In genomic region chr6:112043032-112044007, GRCh38 we compare ENCODE assay signal across 8 cellular contexts. TPM values are rescaled to one million over a fixed set of nuclear protein-coding genes. Genes with fewer than 3 reads are reported as not detected.
A peak's percentile ranks its signal among the peaks of the same experiment; 100 is the strongest.
DNase-seq lines count a peak whose midpoint lies in the region; ATAC-seq and TF ChIP-seq lines count a peak whose summit lies in the region.

No MANE protein-coding gene starts in this region.

- ATAC-seq in GM18907 (IDR thresholded peaks at IDR 0.05; ENCODE audit: unreplicated experiment): peak; percentile 95
- peak; percentile 93 for ATAC-seq in HG03196 (IDR thresholded peaks at IDR 0.05; ENCODE audit: unreplicated experiment)
- ATAC-seq in WTC11: peak; percentile 99

- no peaks in the 10 kb centered on the region for H3K27me3 ChIP-seq in spleen (replicated peaks in 1 of 7)

- H3K27ac ChIP-seq in caudate nucleus (ENCODE audit: low read depth, low read length) (peak overlapping the region; percentile 89), spleen (peak overlapping the region; percentile 73 to 92 (median 88))

- 0 out of 2 replicates have a peak, but pooled peaks cover 3% of the 10 kb centered on the region for H3K36me3 Mint-ChIP-seq in WTC11

- no peaks in the 10 kb centered on the region for H3K9me3 ChIP-seq in spleen

- H3K4me3 Mint-ChIP-seq in WTC11: peak overlapping the region; percentile 93

- H3K27me3 Mint-ChIP-seq in WTC11 (ENCODE audit: low read depth): no peaks in the 10 kb centered on the region

- no peaks in the 10 kb centered on the region for H3K36me3 ChIP-seq in spleen

- peak in 1 of 3 donors; percentile 66 for TF ChIP-seq POLR2A in spleen (IDR thresholded peaks at IDR 0.05)

- H3K4me3 ChIP-seq in spleen: peak overlapping the region; percentile 48 to 76 (median 56)

- peaks cover 0 to 13% (median 3%) of the 10 kb centered on the region in 6 donors for H3K4me1 ChIP-seq in spleen

- peak overlapping the region; percentile 99 for H3K27ac Mint-ChIP-seq in WTC11

- peak; percentile 92 for TF ChIP-seq CTCF in WTC11 (IDR thresholded peaks at IDR 0.05)
- TF ChIP-seq CTCF in spleen (IDR thresholded peaks at IDR 0.05 in 8 of 11, conservative IDR thresholded peaks at IDR 0.05 in 3 of 11): peak; percentile 88 to 99 (median 95)

- POLR2A ChIA-PET in WTC11 (lab: Charles Lee): interaction anchor here (0.6 to 0.8 kb wide), 4 partner anchors 290 to 772 kb away, joined by 3 to 6 read pairs (median 4); no protein-coding TSS in a partner anchor

- peaks cover 4% of the 10 kb centered on the region; the same call in 1 of the 2 replicates for H3K9me3 Mint-ChIP-seq in WTC11

- intact Hi-C loops in spleen (cut with DNase I; ENCODE audit: low total_unique reads): loop anchor here (5.0 to 10.0 kb wide), 2 partner anchors 331 to 779 kb away; no protein-coding TSS in a partner anchor

- DNase-seq in AG08395 (ENCODE audit: low spot score): peak; percentile 87
- peak; percentile 86 for DNase-seq in NCI-H2227 treated with DMSO at 0.1 percent for 48 hours (lab: John Stamatoyannopoulos, UW)
- peak; percentile 97 for DNase-seq in WTC11 (ENCODE audit: low spot score)
- peak in 60 of 61 donors; percentile 9 to 93 (median 78) for DNase-seq in caudate nucleus (lab: John Stamatoyannopoulos, UW)
- peak; percentile 94 for DNase-seq in inferior parietal cortex (ENCODE audit: extremely low spot score)
- DNase-seq in spleen: peak; percentile 97

- CTCF ChIA-PET in WTC11 (lab: Charles Lee): interaction anchor here (0.5 to 1.1 kb wide), 40 partner anchors 9 to 1015 kb away, joined by 3 to 16 read pairs (median 4); partner anchors contain the start of genes FAM229B, FYN, TRAF3IP2 and TUBE1

- H3K4me1 Mint-ChIP-seq in WTC11: peaks cover 8% of the 10 kb centered on the region

- WGBS in spleen, 5 donors: 0 to 1% (median 0%) methylated on average over 30 to 36 of the region's 36 CpGs

TF ChIP-seq in WTC11, 78 proteins besides CTCF, POLR2A, EP300 and RAD21:
- TF ChIP-seq MAX (CRISPR knock-in tag; IDR thresholded peaks at IDR 0.05): 0 out of 2 replicates have a peak, but pooled peaks have one; percentile 22
- peak; percentile 22; the same call in 1 of the 2 replicates for TF ChIP-seq HMGXB4 (CRISPR knock-in tag; IDR thresholded peaks at IDR 0.05)
- TF ChIP-seq MYBL2 (CRISPR knock-in tag; IDR thresholded peaks at IDR 0.05): no peak
- no peak for TF ChIP-seq SP1 (CRISPR knock-in tag; conservative IDR thresholded peaks at IDR 0.05)
- TF ChIP-seq CREM (CRISPR knock-in tag; IDR thresholded peaks at IDR 0.05): 0 out of 2 replicates have a peak, but pooled peaks have one; percentile 23
- TF ChIP-seq FOXP1 (CRISPR knock-in tag; IDR thresholded peaks at IDR 0.05; ENCODE audit: borderline replicate concordance): no peak
- TF ChIP-seq AFF4 (CRISPR knock-in tag; IDR thresholded peaks at IDR 0.05; ENCODE audit: borderline replicate concordance): 0 out of 2 replicates have a peak, but pooled peaks have one; percentile 34
TF ChIP-seq in WTC11: peak in this region for 4.

RNA-seq across cellular contexts. Expression of gene CCN6, which starts 10.6 kb away (rescaled TPM):
- total RNA-seq in WTC11 (2021): not detected in 3 replicates
- total RNA-seq in spleen: not detected
- under 1 TPM in 1 of 3 donors, not detected in 2; 0.03 TPM for polyA plus RNA-seq in spleen

RNA-seq across cellular contexts. Expression of gene TUBE1, which starts 44.0 kb away (rescaled TPM):
- total RNA-seq in WTC11 (2021) (15.7 to 17.4 TPM (median 16.9 TPM) in 3 replicates), spleen (10 to 100 TPM; 12.4 to 35.1 (median 16.8) TPM)
- polyA plus RNA-seq in spleen: 10 to 100 TPM in 1 of 3 donors, 1 to 10 TPM in 2; 8.8 to 11.0 (median 9.6) TPM

RNA-seq across cellular contexts. Expression of gene FAM229B, which starts 44.1 kb away (rescaled TPM):
- total RNA-seq in WTC11 (2021): 19.7 to 26.4 TPM (median 20.0 TPM) in 3 replicates
- total RNA-seq in spleen: 1 to 10 TPM; 1.9 to 7.8 (median 3.6) TPM
- polyA plus RNA-seq in spleen: 1 to 10 TPM; 7.8 to 7.9 (median 7.9) TPM

Comparison
In these comparisons a context has a peak if more than half of its experiments do, and no peak if none do; other contexts are left out.
1. Peak in every context shown above with its lines: DNase-seq, ATAC-seq, H3K4me3 ChIP-seq and H3K27ac ChIP-seq.